Comparison of ENCODE assay signal across 22 cellular contexts in genomic region chr21:41568606-41569385, GRCh38.
"Had no signal": no experiment of that assay in that cellular context is flagged by ENCODE, and none has a peak within 500 bp of the region (broad histone marks: within the 10 kb centered on the region; RNA-seq: fewer than 3 reads in every experiment).

No MANE protein-coding gene starts in this region.

- H3K9ac ChIP-seq: SK-N-SH had no signal

- H3K9me3 ChIP-seq: SK-N-SH had no signal

- H3K4me3 ChIP-seq: MG63 had no signal

- DNase-seq: KBM-7; MG63; NCI-H1092; NCI-H1105 treated with DMSO at 0.1 percent for 48 hours; NCI-H1417 treated with DMSO at 0.1 percent for 48 hours; NCI-H146; NCI-H1694 treated with DMSO at 0.1 percent for 48 hours; NCI-H1930; NCI-H2081; NCI-H2107; NCI-H2227 treated with DMSO at 0.1 percent for 48 hours; NCI-H524; NCI-H526 treated with DMSO at 0.1 percent for 48 hours; NCI-H748 treated with DMSO at 0.1 percent for 48 hours; NK-92 treated with Interleukin-12 subunit alpha and Interleukin-12 subunit beta, amount 100 ng/mL, for 24 hours; PC-3; SHP77; SK-N-SH; SW 1271 had no signal

- H3K36me3 ChIP-seq: MG63 had no signal

- H3K27ac ChIP-seq: HL-60, RWPE1 had no signal

- ATAC-seq: Panc1, PC-3 had no signal
